Comparison of ENCODE assay signal across 8 cellular contexts in genomic region chr19:48391100-48392005, GRCh38. TPM values are rescaled to one million over a fixed set of nuclear protein-coding genes. Genes with fewer than 3 reads are reported as not detected.
DNase-seq lines count a peak whose midpoint lies in the region; ATAC-seq and TF ChIP-seq lines count a peak whose summit lies in the region.

TSS of gene KDELR1 (minus strand) at chr19:48391551. CDS start at chr19:48391358, 193 bp downstream.

- TSS peak; percentile 37 for BruUV-seq in A673 (replicated peaks; lab: Mats Ljungman, UMichigan)

- CTCF ChIA-PET in A673 (lab: Charles Lee) = interaction anchor here (0.6 to 2.0 kb wide), 16 partner anchors 19 to 603 kb away, joined by 3 to 15 read pairs (median 4); partner anchors contain the start of genes RUVBL2, SYNGR4 and TMEM143

- peak within 1 kb of the TSS; percentile 91 for H3K27ac ChIP-seq in A673 (ENCODE audit: low read depth, low read length, poor library complexity, severe bottlenecking)
- peak within 1 kb of the TSS; percentile 89 to 95 (median 92) for H3K27ac ChIP-seq in esophagus squamous epithelium

- H3K4me3 ChIP-seq in A673 (ENCODE audit: low read depth, low read length, poor library complexity, severe bottlenecking) (peak within 1 kb of the TSS; percentile 100), esophagus squamous epithelium (peak within 1 kb of the TSS; percentile 76 to 94 (median 92))

- DNase-seq in A673 (ENCODE audit: low spot score) (peak; percentile 79), OCI-M2 (lab: John Stamatoyannopoulos, UW; ENCODE audit: unreplicated experiment) (peak; percentile 87), activated T-helper 1 cell treated with Interleukin-2 at 50 U/mL for 16 hours (ENCODE audit: low read depth) (peak; percentile 64), esophagus squamous epithelium (lab: John Stamatoyannopoulos, UW) (no peak), myocyte (ENCODE audit: low read depth) (peak; percentile 75)
- DNase-seq in stimulated activated naive CD4-positive, alpha-beta T cell treated with Interleukin-2 at 50 U/mL for 16 hours (lab: John Stamatoyannopoulos, UW) = peak; percentile 55

- H3K27me3 ChIP-seq in A673 (replicated peaks; ENCODE audit: insufficient read depth, low read depth, low read length, poor library complexity) = no peaks in the 10 kb centered on the region
- H3K27me3 ChIP-seq in esophagus squamous epithelium = peaks cover 6 to 44% (median 24%) of the 10 kb centered on the region in 4 donors

- H3K9me3 ChIP-seq in A673 (ENCODE audit: low read depth, low read length, poor library complexity, severe bottlenecking) = no peaks in the 10 kb centered on the region
- H3K9me3 ChIP-seq in esophagus squamous epithelium = no peaks in the 10 kb centered on the region

- POLR2A ChIA-PET in A673 (lab: Charles Lee; ENCODE audit: low non-redundant PET) = interaction anchor here (0.6 kb wide), 1 partner anchor 47 kb away, joined by 3 read pairs; no protein-coding TSS in a partner anchor

- H3K4me1 ChIP-seq in A673 (ENCODE audit: insufficient read depth, low read length, poor library complexity, severe bottlenecking) (peaks cover 40% of the 10 kb centered on the region), esophagus squamous epithelium (peaks cover 17 to 51% (median 25%) of the 10 kb centered on the region in 3 donors)

- ATAC-seq in GM18498 (IDR thresholded peaks at IDR 0.05; ENCODE audit: unreplicated experiment) (peak; percentile 75), HG03442 (IDR thresholded peaks at IDR 0.05; ENCODE audit: unreplicated experiment) (peak; percentile 60)

- TF ChIP-seq POLR2A in esophagus squamous epithelium (IDR thresholded peaks at IDR 0.05) = peak in 1 of 4 donors; percentile 73

- intact Hi-C loops in A673 (cut with micrococcal nuclease; ENCODE audit: unreplicated experiment) (loop anchor here (5.0 kb wide), 1 partner anchor 56 kb away; the partner anchor contains the start of gene GRWD1), esophagus squamous epithelium (cut with DNase I) (no loop called here)

- peaks cover 29% of the 10 kb centered on the region for H3K36me3 ChIP-seq in A673 (ENCODE audit: insufficient read depth, low read length, poor library complexity, severe bottlenecking)
- peaks cover 8 to 33% (median 18%) of the 10 kb centered on the region in 3 donors for H3K36me3 ChIP-seq in esophagus squamous epithelium

- WGBS in esophagus squamous epithelium, 2 donors = 0 to 9% methylated on average over 12 to 18 of the region's 42 CpGs

- peak; percentile 96 for TF ChIP-seq CTCF in A673 (conservative IDR thresholded peaks at IDR 0.05; ENCODE audit: low read depth, low read length)
- TF ChIP-seq CTCF in esophagus squamous epithelium (IDR thresholded peaks at IDR 0.05) = peak; percentile 73 to 83 (median 76)

RNA-seq across cellular contexts. Expression of gene KDELR1, which starts in this region (rescaled TPM):
- total RNA-seq in A673 (2021) (197 and 200 TPM in 2 replicates), esophagus squamous epithelium (10 to 100 TPM; 63.5 to 87.4 (median 70.2) TPM), myocyte (111 and 121 TPM in 2 replicates)
- polyA plus RNA-seq in myocyte (2012) = 270 TPM
